Comparison of ENCODE assay signal across 8 cellular contexts in the genomic region with DNA sequence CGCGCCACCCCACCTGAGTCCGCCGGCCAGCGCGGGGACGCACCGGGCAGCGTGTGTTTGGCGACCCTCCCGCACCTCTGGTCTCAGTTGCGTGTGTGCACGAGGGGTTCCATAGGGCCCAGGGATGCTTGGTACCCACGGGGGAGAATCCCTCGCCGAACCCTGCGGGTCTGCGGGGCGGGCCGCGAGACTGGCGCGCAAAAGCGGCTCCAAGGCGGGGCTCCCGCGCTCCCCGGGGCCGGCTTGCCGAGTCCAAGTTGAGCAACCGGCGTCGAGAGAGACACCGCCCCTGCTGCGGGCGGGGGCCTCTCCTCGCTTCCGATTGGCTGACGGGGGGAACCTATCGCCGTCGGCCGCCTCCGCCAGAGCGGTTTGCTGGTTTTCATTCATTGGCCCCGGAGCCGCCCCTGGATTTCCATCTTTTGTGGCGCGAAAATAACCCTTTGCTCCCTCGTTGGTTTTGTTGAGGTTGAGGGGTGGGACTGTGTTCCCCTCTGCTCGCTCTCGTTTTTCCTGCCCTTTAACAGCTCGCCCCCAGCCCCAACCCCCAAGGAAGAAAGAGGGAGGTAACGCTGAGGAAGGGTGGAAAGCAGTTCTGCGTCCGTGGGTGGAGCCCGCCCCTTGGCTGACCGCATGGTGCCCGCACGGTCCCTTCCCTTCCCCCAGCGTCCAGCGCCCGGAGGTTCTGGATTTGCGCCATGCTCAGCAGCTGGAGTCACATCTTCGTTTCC. TPM values are rescaled to one million over a fixed set of nuclear protein-coding genes. Genes with fewer than 3 reads are reported as not detected.
DNase-seq lines count a peak whose midpoint lies in the region; ATAC-seq and TF ChIP-seq lines count a peak whose summit lies in the region.

No MANE protein-coding gene starts in this region.

- H3K27ac ChIP-seq in right lobe of liver: no peak overlapping the region

- TF ChIP-seq POLR2A in right lobe of liver (IDR thresholded peaks at IDR 0.05): no peak

- H3K27ac Mint-ChIP-seq in T-helper 1 cell treated with Interleukin-12 subunit alpha and Interleukin-12 subunit beta and Interleukin-4 antibody, amounts not matched to agents 30 μg/mL and 1 μg/mL, for 36 hours: peak overlapping the region; percentile 68
- H3K27ac Mint-ChIP-seq in stimulated activated memory B cell treated with anti-CD40 and anti-IgM and Interleukin-4, amounts not matched to agents 10 μg/mL and 1 μg/mL and 100 μg/mL, for 72 hours: peak overlapping the region; percentile 51

- TF ChIP-seq CTCF in AG10803 (conservative IDR thresholded peaks at IDR 0.05; ENCODE audit: low read length) (no peak), choroid plexus epithelial cell (conservative IDR thresholded peaks at IDR 0.05; ENCODE audit: low read depth, low read length) (no peak), right lobe of liver (IDR thresholded peaks at IDR 0.05) (no peak)

- peaks cover 69% of the 10 kb centered on the region for H3K27me3 Mint-ChIP-seq in T-helper 1 cell treated with Interleukin-12 subunit alpha and Interleukin-12 subunit beta and Interleukin-4 antibody, amounts not matched to agents 30 μg/mL and 1 μg/mL, for 36 hours (ENCODE audit: low read depth)
- H3K27me3 Mint-ChIP-seq in stimulated activated memory B cell treated with anti-CD40 and anti-IgM and Interleukin-4, amounts not matched to agents 10 μg/mL and 1 μg/mL and 100 μg/mL, for 72 hours: peaks cover 58% of the 10 kb centered on the region

- no peaks in the 10 kb centered on the region for H3K9me3 Mint-ChIP-seq in T-helper 1 cell treated with Interleukin-12 subunit alpha and Interleukin-12 subunit beta and Interleukin-4 antibody, amounts not matched to agents 30 μg/mL and 1 μg/mL, for 36 hours
- no peaks in the 10 kb centered on the region for H3K9me3 Mint-ChIP-seq in stimulated activated memory B cell treated with anti-CD40 and anti-IgM and Interleukin-4, amounts not matched to agents 10 μg/mL and 1 μg/mL and 100 μg/mL, for 72 hours

- peaks cover 0 to 29% (median 10%) of the 10 kb centered on the region in 4 donors for H3K4me1 ChIP-seq in right lobe of liver

- intact Hi-C loops in right lobe of liver (cut with DNase I): no loop called here

- H3K4me3 Mint-ChIP-seq in T-helper 1 cell treated with Interleukin-12 subunit alpha and Interleukin-12 subunit beta and Interleukin-4 antibody, amounts not matched to agents 30 μg/mL and 1 μg/mL, for 36 hours: peak overlapping the region; percentile 83
- peak overlapping the region; percentile 63 for H3K4me3 Mint-ChIP-seq in stimulated activated memory B cell treated with anti-CD40 and anti-IgM and Interleukin-4, amounts not matched to agents 10 μg/mL and 1 μg/mL and 100 μg/mL, for 72 hours

- 3% methylated on average over 28 of the region's 65 CpGs for WGBS in right lobe of liver (ENCODE audit: insufficient coverage, low coverage, low lambda C conversion rate, missing lambda C conversion rate)

- peaks cover 5% of the 10 kb centered on the region for H3K36me3 Mint-ChIP-seq in T-helper 1 cell treated with Interleukin-12 subunit alpha and Interleukin-12 subunit beta and Interleukin-4 antibody, amounts not matched to agents 30 μg/mL and 1 μg/mL, for 36 hours (ENCODE audit: low read depth)
- no peaks in the 10 kb centered on the region for H3K36me3 Mint-ChIP-seq in stimulated activated memory B cell treated with anti-CD40 and anti-IgM and Interleukin-4, amounts not matched to agents 10 μg/mL and 1 μg/mL and 100 μg/mL, for 72 hours

- H3K36me3 ChIP-seq in right lobe of liver: no peaks in the 10 kb centered on the region

- ATAC-seq in GM18861 (IDR thresholded peaks at IDR 0.05; ENCODE audit: unreplicated experiment) (peak; percentile 48), HG02973 (IDR thresholded peaks at IDR 0.05; ENCODE audit: unreplicated experiment) (peak; percentile 67), right lobe of liver (peak; percentile 79 to 96 (median 92))
- peak; percentile 81 for ATAC-seq in stimulated activated memory B cell treated with anti-CD40 and anti-IgM and Interleukin-4, amounts not matched to agents 10 μg/mL and 1 μg/mL and 100 μg/mL, for 72 hours

- peaks cover 26% of the 10 kb centered on the region for H3K4me1 Mint-ChIP-seq in T-helper 1 cell treated with Interleukin-12 subunit alpha and Interleukin-12 subunit beta and Interleukin-4 antibody, amounts not matched to agents 30 μg/mL and 1 μg/mL, for 36 hours (ENCODE audit: low read depth)
- H3K4me1 Mint-ChIP-seq in stimulated activated memory B cell treated with anti-CD40 and anti-IgM and Interleukin-4, amounts not matched to agents 10 μg/mL and 1 μg/mL and 100 μg/mL, for 72 hours: peaks cover 18% of the 10 kb centered on the region

- H3K27me3 ChIP-seq in right lobe of liver: peaks cover 20 to 97% of the 10 kb centered on the region in 2 donors

- H3K9me3 ChIP-seq in right lobe of liver: no peaks in the 10 kb centered on the region

- DNase-seq in AG10803 (ENCODE audit: low read depth) (peak; percentile 88), NCI-H146 treated with DMSO at 0.1 percent for 48 hours (lab: John Stamatoyannopoulos, UW; ENCODE audit: unreplicated experiment) (peak; percentile 96), choroid plexus epithelial cell (ENCODE audit: low read depth) (peak; percentile 98), right lobe of liver (peak; percentile 73 to 88 (median 84))

- H3K4me3 ChIP-seq in AG10803 (ENCODE audit: low read length) (peak overlapping the region; percentile 65), choroid plexus epithelial cell (ENCODE audit: low read depth, low read length) (peak overlapping the region; percentile 84), right lobe of liver (peak overlapping the region in 2 of 3 donors; percentile 25 to 40)

RNA-seq across cellular contexts. Expression of gene IGF2BP3, which starts 4.0 kb away (rescaled TPM):
- under 1 TPM in 5 of 6 experiments, not detected in 1; 0.12 to 0.64 (median 0.19) TPM for total RNA-seq in right lobe of liver

RNA-seq across cellular contexts. Expression of gene TRA2A, which starts 57.5 kb away (rescaled TPM):
- 10 to 100 TPM; 11.1 to 34.9 (median 24.7) TPM for total RNA-seq in right lobe of liver

Comparison
In these comparisons a context has a peak if more than half of its experiments do, and no peak if none do; other contexts are left out.
1. H3K4me3 ChIP-seq: peak in every context shown above with its lines; median percentile 84 in choroid plexus epithelial cell; 65 in AG10803; 32 in right lobe of liver.